ENCODE assay signal across 8 cellular contexts in the genomic region with DNA sequence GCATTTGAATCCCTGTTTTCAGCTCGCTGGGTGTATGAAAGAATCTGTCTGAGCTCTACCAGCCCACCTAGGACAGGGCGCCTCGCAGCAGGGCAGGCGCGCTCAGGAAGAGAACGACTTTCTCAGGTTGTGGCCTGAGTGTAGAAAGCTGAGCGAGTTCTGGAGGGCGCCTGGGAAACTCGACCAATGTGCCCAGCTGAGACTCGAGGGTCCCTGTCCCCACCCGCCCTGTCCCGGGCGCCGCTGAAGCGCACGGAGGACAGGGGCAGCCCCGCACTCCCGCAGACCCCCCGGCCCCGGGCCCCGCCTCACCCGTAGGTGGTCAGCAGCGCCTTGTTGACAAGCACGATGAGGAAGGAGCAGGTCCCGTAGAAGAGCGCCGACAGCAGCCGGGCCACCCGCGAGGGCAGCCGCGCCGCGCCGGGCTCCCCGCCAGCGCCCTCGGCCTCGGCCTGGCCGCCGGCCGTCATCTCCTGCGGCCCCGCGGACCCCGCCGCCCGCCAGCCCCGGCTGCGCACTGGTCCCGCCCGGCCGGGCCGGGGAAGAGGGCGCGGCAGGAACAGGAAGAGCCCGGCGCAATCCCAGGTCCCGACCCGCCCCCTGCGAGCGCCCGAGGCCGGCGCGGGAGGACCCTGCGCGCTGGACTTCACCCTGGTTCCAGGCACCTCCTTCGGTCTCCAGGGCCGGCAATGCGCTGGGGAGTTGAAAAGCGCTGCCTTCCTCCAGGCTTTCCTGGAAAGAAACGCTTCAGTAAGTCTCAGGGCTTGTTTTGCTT. TPM values are rescaled to one million over a fixed set of nuclear protein-coding genes. Genes with fewer than 3 reads are reported as not detected.
DNase-seq lines count a peak whose midpoint lies in the region; ATAC-seq and TF ChIP-seq lines count a peak whose summit lies in the region.

Gene SLC35D2 (minus strand): TSS at position 547 of the 775 bp plus-strand sequence. CDS start 77 bp downstream, at position 470.

- peak within 1 kb of the TSS; percentile 60 for H3K27ac Mint-ChIP-seq in activated CD4-positive, alpha-beta T cell treated with anti-CD3 and anti-CD28 coated beads, Interleukin-2, amount 10 ng/mL, durations not matched to agents 24 days and 14 days
- H3K27ac Mint-ChIP-seq in glutamatergic neuron (ENCODE audit: unreplicated experiment) (peak within 1 kb of the TSS; percentile 72), neural progenitor cell (peak within 1 kb of the TSS; percentile 60)

- H3K27me3 Mint-ChIP-seq in activated CD4-positive, alpha-beta T cell treated with anti-CD3 and anti-CD28 coated beads, Interleukin-2, amount 10 ng/mL, durations not matched to agents 24 days and 14 days = no peaks in the 10 kb centered on the region
- H3K27me3 Mint-ChIP-seq in glutamatergic neuron (ENCODE audit: unreplicated experiment) (no peaks in the 10 kb centered on the region), neural progenitor cell (ENCODE audit: insufficient read depth, low read depth) (peaks cover 4% of the 10 kb centered on the region)

- no peak for ATAC-seq in HG02973 (IDR thresholded peaks at IDR 0.05; ENCODE audit: unreplicated experiment)

- no peaks in the 10 kb centered on the region for H4K20me1 ChIP-seq in neural progenitor cell (ENCODE audit: low read depth)

- no peak within 1 kb of the TSS for H3K27ac ChIP-seq in neural progenitor cell

- no peaks in the 10 kb centered on the region for H3K9me3 Mint-ChIP-seq in activated CD4-positive, alpha-beta T cell treated with anti-CD3 and anti-CD28 coated beads, Interleukin-2, amount 10 ng/mL, durations not matched to agents 24 days and 14 days
- H3K9me3 Mint-ChIP-seq in glutamatergic neuron (ENCODE audit: unreplicated experiment) (peaks cover 8% of the 10 kb centered on the region), neural progenitor cell (no peaks in the 10 kb centered on the region)

- no peaks in the 10 kb centered on the region for H3K79me2 ChIP-seq in neural progenitor cell (ENCODE audit: low read depth)

- H3K4me1 Mint-ChIP-seq in activated CD4-positive, alpha-beta T cell treated with anti-CD3 and anti-CD28 coated beads, Interleukin-2, amount 10 ng/mL, durations not matched to agents 24 days and 14 days = peaks cover 23% of the 10 kb centered on the region
- H3K4me1 Mint-ChIP-seq in glutamatergic neuron (ENCODE audit: low read depth, unreplicated experiment) (peaks cover 17% of the 10 kb centered on the region), neural progenitor cell (peaks cover 10% of the 10 kb centered on the region)

- H3K9ac ChIP-seq in adipocyte (ENCODE audit: low read length) (peak within 1 kb of the TSS; percentile 79), neural progenitor cell (no peak within 1 kb of the TSS)

- peak within 1 kb of the TSS; percentile 87 for H3K4me3 ChIP-seq in adipocyte (ENCODE audit: low read length)
- H3K4me3 ChIP-seq in neural progenitor cell = peak within 1 kb of the TSS; percentile 65

- no peaks in the 10 kb centered on the region for H3K27me3 ChIP-seq in adipocyte (replicated peaks; ENCODE audit: control insufficient read depth, insufficient read depth, low read length)
- H3K27me3 ChIP-seq in neural progenitor cell = peaks cover 6% of the 10 kb centered on the region

- H3K36me3 Mint-ChIP-seq in activated CD4-positive, alpha-beta T cell treated with anti-CD3 and anti-CD28 coated beads, Interleukin-2, amount 10 ng/mL, durations not matched to agents 24 days and 14 days (ENCODE audit: low read depth) = peaks cover 29% of the 10 kb centered on the region
- no peaks in the 10 kb centered on the region for H3K36me3 Mint-ChIP-seq in glutamatergic neuron (ENCODE audit: unreplicated experiment)
- peaks cover 13% of the 10 kb centered on the region for H3K36me3 Mint-ChIP-seq in neural progenitor cell

- H3K9me3 ChIP-seq in adipocyte (ENCODE audit: control insufficient read depth, low read length) (no peaks in the 10 kb centered on the region), neural progenitor cell (ENCODE audit: low read depth) (no peaks in the 10 kb centered on the region)

- H3K4me3 Mint-ChIP-seq in activated CD4-positive, alpha-beta T cell treated with anti-CD3 and anti-CD28 coated beads, Interleukin-2, amount 10 ng/mL, durations not matched to agents 24 days and 14 days = peak within 1 kb of the TSS; percentile 80
- peak within 1 kb of the TSS; percentile 91 for H3K4me3 Mint-ChIP-seq in glutamatergic neuron (ENCODE audit: unreplicated experiment)
- peak within 1 kb of the TSS; percentile 88 for H3K4me3 Mint-ChIP-seq in neural progenitor cell

- H3K4me2 ChIP-seq in neural progenitor cell = peak within 1 kb of the TSS; percentile 76

- no peaks in the 10 kb centered on the region for H3K36me3 ChIP-seq in adipocyte (ENCODE audit: control insufficient read depth, insufficient read depth, low read length, severe bottlenecking)
- no peaks in the 10 kb centered on the region for H3K36me3 ChIP-seq in neural progenitor cell

- TF ChIP-seq CTCF in glutamatergic neuron (IDR thresholded peaks at IDR 0.05; ENCODE audit: partially characterized antibody, unreplicated experiment) (no peak), neural progenitor cell (IDR thresholded peaks at IDR 0.05) (no peak)

- H3K4me1 ChIP-seq in adipocyte (ENCODE audit: control insufficient read depth, insufficient read depth, low read length) (peaks cover 24% of the 10 kb centered on the region), neural progenitor cell (no peaks in the 10 kb centered on the region)

- peak; percentile 77 for DNase-seq in activated CD4-positive, alpha-beta T cell treated with anti-CD3 and anti-CD28 coated beads, Interleukin-2, amount 10 ng/mL, durations not matched to agents 24 days and 14 days
- no peak for DNase-seq in activated CD4-positive, alpha-beta T cell treated with anti-CD3 and anti-CD28 coated beads for 1 hour
- DNase-seq in NCI-H1105 (lab: John Stamatoyannopoulos, UW) = peak; percentile 10
- peak; percentile 85 for DNase-seq in adipocyte (ENCODE audit: low read depth)
- DNase-seq in glutamatergic neuron = peak; percentile 69
- peak; percentile 84 for DNase-seq in neural progenitor cell (ENCODE audit: low spot score)
- DNase-seq in NOMO-1 (lab: John Stamatoyannopoulos, UW; ENCODE audit: unreplicated experiment in 2 of 2) = no peak

- peak within 1 kb of the TSS; percentile 93 for H2AFZ ChIP-seq in neural progenitor cell (replicated peaks)

- intact Hi-C loops in activated CD4-positive, alpha-beta T cell treated with anti-CD3 and anti-CD28 coated beads, Interleukin-2, amount 10 ng/mL, durations not matched to agents 24 days and 14 days (cut with micrococcal nuclease) = no loop called here

- peaks cover 31% of the 10 kb centered on the region for H3F3A ChIP-seq in neural progenitor cell (ENCODE audit: low read depth)

RNA-seq across cellular contexts. Expression of gene SLC35D2, which starts in this region (rescaled TPM):
- total RNA-seq in activated CD4-positive, alpha-beta T cell treated with anti-CD3 and anti-CD28 coated beads, Interleukin-2, amount 10 ng/mL, durations not matched to agents 24 days and 14 days = 5.2 and 6.1 TPM in 2 replicates
- 44.7 TPM for total RNA-seq in glutamatergic neuron (ENCODE audit: unreplicated experiment)
- 18.5 and 30.1 TPM in 2 replicates for total RNA-seq in neural progenitor cell (ENCODE audit: low replicate concordance)

Comparison
In these comparisons a context has a peak if more than half of its experiments do, and no peak if none do; other contexts are left out.
1. DNase-seq: peak in activated CD4-positive, alpha-beta T cell treated with anti-CD3 and anti-CD28 coated beads, Interleukin-2, amount 10 ng/mL, durations not matched to agents 24 days and 14 days (single experiment), NCI-H1105 (single experiment), adipocyte (single experiment), glutamatergic neuron (single experiment) and neural progenitor cell (single experiment); none in activated CD4-positive, alpha-beta T cell treated with anti-CD3 and anti-CD28 coated beads for 1 hour (single experiment) and NOMO-1 (0 of 2).
2. Peak in every context shown above with its lines, with median percentiles within 50 percentile points of each other: H3K27ac Mint-ChIP-seq and H3K4me3 Mint-ChIP-seq.